ENCODE assay signal across 11 cellular contexts in the genomic region with DNA sequence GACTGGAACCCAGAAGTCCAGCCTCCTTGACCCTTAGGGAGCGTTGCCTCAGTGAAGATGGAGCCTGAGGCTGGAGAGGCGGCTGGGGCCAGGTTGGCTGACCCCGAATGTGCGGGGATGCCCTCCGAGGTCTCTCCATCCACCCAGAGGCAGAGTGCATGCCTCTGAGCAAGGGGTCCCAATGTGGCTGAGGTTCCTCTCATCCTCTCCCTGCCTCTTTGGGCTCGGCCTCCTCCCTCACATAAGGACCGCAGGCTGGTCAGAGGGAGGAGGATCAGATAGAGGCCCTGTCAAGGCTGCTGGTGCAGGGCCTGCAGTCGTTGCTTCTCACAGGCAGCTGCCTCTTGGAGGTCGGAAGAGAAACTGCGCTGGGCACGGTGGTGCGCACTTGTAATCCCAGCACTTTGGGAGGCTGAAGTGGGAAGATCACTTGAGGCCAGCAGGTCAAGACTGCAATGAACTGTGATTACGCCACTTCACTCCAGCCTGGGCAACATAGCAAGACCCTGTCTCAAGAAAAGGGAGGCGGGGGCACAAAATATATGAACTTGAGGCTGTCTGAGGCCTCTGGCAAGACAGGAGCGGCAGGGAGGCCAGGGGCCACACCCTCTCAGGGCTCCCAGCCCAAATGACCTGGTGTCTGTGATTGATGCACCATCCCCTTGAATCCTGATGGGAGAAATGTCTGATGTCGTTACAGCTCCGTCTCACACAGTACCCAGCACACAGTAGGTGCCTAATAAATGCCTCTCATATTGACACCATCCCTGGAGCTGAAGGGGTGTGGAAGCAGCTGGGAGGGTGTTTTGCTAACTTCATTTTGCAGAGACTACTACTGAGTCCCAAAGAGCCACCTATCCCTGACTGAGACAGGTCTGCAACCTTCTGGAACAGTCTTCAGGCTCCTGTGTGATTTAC.
DNase-seq lines count a peak whose midpoint lies in the region; ATAC-seq and TF ChIP-seq lines count a peak whose summit lies in the region.
"Had no signal": no experiment of that assay in that cellular context is flagged by ENCODE, and none has a peak within 500 bp of the region (broad histone marks: within the 10 kb centered on the region; RNA-seq: fewer than 3 reads in every experiment).

No MANE protein-coding gene starts in this region.

- POLR2A ChIA-PET in Panc1 (lab: Charles Lee), result no interaction called here

- H3K4me3 Mint-ChIP-seq in activated CD4-positive, alpha-beta T cell treated with anti-CD3 and anti-CD28 coated beads, Interleukin-2, amount 10 ng/mL, durations not matched to agents 24 days and 14 days, result no peak overlapping the region
- H3K4me3 Mint-ChIP-seq: activated CD4-positive, alpha-beta memory T cell treated with anti-CD3 and anti-CD28 coated beads, Interleukin-2, amount 10 ng/mL, durations not matched to agents 7 days and 5 days had no signal

- no peak overlapping the region for H3K27ac Mint-ChIP-seq in activated CD4-positive, alpha-beta T cell treated with anti-CD3 and anti-CD28 coated beads, Interleukin-2, amount 10 ng/mL, durations not matched to agents 24 days and 14 days
- H3K27ac Mint-ChIP-seq: activated CD4-positive, alpha-beta memory T cell treated with anti-CD3 and anti-CD28 coated beads, Interleukin-2, amount 10 ng/mL, durations not matched to agents 7 days and 5 days; progenitor cell of endocrine pancreas had no signal

- intact Hi-C loops in Panc1 (cut with micrococcal nuclease; ENCODE audit: unreplicated experiment), result no loop called here
- intact Hi-C loops in adrenal gland (cut with DNase I), result loop anchor here in 1 of 2 donors (10.0 kb wide), 1 partner anchor 322 kb away; no protein-coding TSS in a partner anchor
- intact Hi-C loops in sigmoid colon (cut with DNase I), result loop anchor here (10.0 kb wide), 1 partner anchor 322 kb away; no protein-coding TSS in a partner anchor
- intact Hi-C loops in prostate gland (cut with DNase I), result loop anchor here (5.0 to 10.0 kb wide), 2 partner anchors 71 to 222 kb away; a partner anchor contains a TSS
- intact Hi-C loops in activated CD4-positive, alpha-beta T cell treated with anti-CD3 and anti-CD28 coated beads, Interleukin-2, amount 10 ng/mL, durations not matched to agents 24 days and 14 days (cut with micrococcal nuclease), result loop anchor here (2.0 kb wide), 1 partner anchor 326 kb away; no protein-coding TSS in a partner anchor

- CTCF ChIA-PET in Panc1 (lab: Charles Lee), result interaction anchor here (0.6 kb wide), 2 partner anchors 90 to 161 kb away, joined by 3 read pairs; no protein-coding TSS in a partner anchor

- TF ChIP-seq CTCF in Panc1 (IDR thresholded peaks at IDR 0.05) (no peak), adrenal gland (IDR thresholded peaks at IDR 0.05) (no peak), sigmoid colon (IDR thresholded peaks at IDR 0.05) (no peak), prostate gland (IDR thresholded peaks at IDR 0.05) (no peak)

- H3K27me3 ChIP-seq in Panc1 (ENCODE audit: control insufficient read depth, insufficient read depth, low read length) (no peaks in the 10 kb centered on the region), adrenal gland (no peaks in the 10 kb centered on the region), sigmoid colon (no peaks in the 10 kb centered on the region), prostate gland (replicated peaks; ENCODE audit: insufficient read depth) (no peaks in the 10 kb centered on the region)
- H3K27me3 ChIP-seq: brain microvascular endothelial cell had no signal

- H3K36me3 ChIP-seq in Panc1 (ENCODE audit: control insufficient read depth, insufficient read depth, low read length) (no peaks in the 10 kb centered on the region), adrenal gland (replicated peaks in 1 of 2) (no peaks in the 10 kb centered on the region), sigmoid colon (no peaks in the 10 kb centered on the region), prostate gland (no peaks in the 10 kb centered on the region)
- H3K36me3 ChIP-seq: brain microvascular endothelial cell had no signal

- no peak for TF ChIP-seq EP300 in sigmoid colon (IDR thresholded peaks at IDR 0.05)

- no peaks in the 10 kb centered on the region for H3K9me3 ChIP-seq in Panc1 (ENCODE audit: control insufficient read depth, insufficient read depth, low read depth, low read length)
- no peaks in the 10 kb centered on the region for H3K9me3 ChIP-seq in adrenal gland (replicated peaks in 1 of 3)
- H3K9me3 ChIP-seq in sigmoid colon, result no peaks in the 10 kb centered on the region
- H3K9me3 ChIP-seq in prostate gland, result no peaks in the 10 kb centered on the region

- H3K9me3 Mint-ChIP-seq in activated CD4-positive, alpha-beta T cell treated with anti-CD3 and anti-CD28 coated beads, Interleukin-2, amount 10 ng/mL, durations not matched to agents 24 days and 14 days, result no peaks in the 10 kb centered on the region
- H3K9me3 Mint-ChIP-seq: activated CD4-positive, alpha-beta memory T cell treated with anti-CD3 and anti-CD28 coated beads, Interleukin-2, amount 10 ng/mL, durations not matched to agents 7 days and 5 days had no signal

- no peak for ATAC-seq in Panc1
- ATAC-seq in left lobe of liver, result no peak

- 82 to 94% (median 92%) methylated on average over 15 to 17 of the region's 17 CpGs for WGBS in adrenal gland, 4 donors
- WGBS in sigmoid colon, 2 donors, result 89 to 93% methylated on average over 17 of the region's 17 CpGs
- WGBS in prostate gland, result 92% methylated on average over 17 of the region's 17 CpGs

- in situ Hi-C loops in Panc1 (cut with HindIII; ENCODE audit: low pct_unique_long_range_greater_than_20kb, low sequenced_read_pairs), result no loop called here

- H3K4me1 Mint-ChIP-seq in activated CD4-positive, alpha-beta T cell treated with anti-CD3 and anti-CD28 coated beads, Interleukin-2, amount 10 ng/mL, durations not matched to agents 24 days and 14 days, result no peaks in the 10 kb centered on the region
- H3K4me1 Mint-ChIP-seq: activated CD4-positive, alpha-beta memory T cell treated with anti-CD3 and anti-CD28 coated beads, Interleukin-2, amount 10 ng/mL, durations not matched to agents 7 days and 5 days had no signal

- H3K4me3 ChIP-seq in Panc1 (ENCODE audit: low read depth in 2 of 2, low read length in 2 of 2) (no peak overlapping the region), adrenal gland (no peak overlapping the region), sigmoid colon (no peak overlapping the region), prostate gland (no peak overlapping the region)

- TF ChIP-seq POLR2A in adrenal gland (IDR thresholded peaks at IDR 0.05), result no peak
- TF ChIP-seq POLR2A in sigmoid colon (IDR thresholded peaks at IDR 0.05), result no peak
- TF ChIP-seq POLR2A in prostate gland (IDR thresholded peaks at IDR 0.05), result no peak

- no peaks in the 10 kb centered on the region for H3K36me3 Mint-ChIP-seq in activated CD4-positive, alpha-beta T cell treated with anti-CD3 and anti-CD28 coated beads, Interleukin-2, amount 10 ng/mL, durations not matched to agents 24 days and 14 days (ENCODE audit: low read depth)

- BruUV-seq in Panc1 (replicated peaks; lab: Mats Ljungman, UMichigan), result no TSS peak

- H3K27ac ChIP-seq in Panc1 (ENCODE audit: low read length) (peak overlapping the region; percentile 7; the same call in 1 of the 2 replicates), adrenal gland (peak overlapping the region in 2 of 5 donors; percentile 84 to 91), sigmoid colon (peak overlapping the region; percentile 81 to 91 (median 86)), prostate gland (no peak overlapping the region)

- DNase-seq in Panc1 (ENCODE audit: low read depth, low spot score), result no peak
- DNase-seq in adrenal gland, result peak in 5 of 7 donors; percentile 0 to 22 (median 16)
- DNase-seq in left lobe of liver (ENCODE audit: low spot score), result peak; percentile 38
- DNase-seq in sigmoid colon, result peak; percentile 63
- DNase-seq in prostate gland (ENCODE audit: low spot score), result no peak
- no peak for DNase-seq in COLO668 (lab: John Stamatoyannopoulos, UW; ENCODE audit: unreplicated experiment)
- no peak for DNase-seq in activated CD4-positive, alpha-beta T cell treated with anti-CD3 and anti-CD28 coated beads, Interleukin-2, amount 10 ng/mL, durations not matched to agents 24 days and 14 days
- DNase-seq: NCI-H1436 treated with DMSO at 0.1 percent for 48 hours had no signal

- no peaks in the 10 kb centered on the region for H3K27me3 Mint-ChIP-seq in activated CD4-positive, alpha-beta T cell treated with anti-CD3 and anti-CD28 coated beads, Interleukin-2, amount 10 ng/mL, durations not matched to agents 24 days and 14 days

- peaks cover 37% of the 10 kb centered on the region for H3K4me1 ChIP-seq in Panc1 (ENCODE audit: control insufficient read depth, insufficient read depth, low read length)
- H3K4me1 ChIP-seq in adrenal gland (replicated peaks in 1 of 2), result peaks cover 37 to 60% of the 10 kb centered on the region in 2 donors
- H3K4me1 ChIP-seq in sigmoid colon, result peaks cover 0 to 74% (median 68%) of the 10 kb centered on the region in 4 donors
- H3K4me1 ChIP-seq in prostate gland (replicated peaks), result peaks cover 8% of the 10 kb centered on the region

Comparison
In these comparisons a context has a peak if more than half of its experiments do, and no peak if none do; other contexts are left out.
1. DNase-seq: peak in adrenal gland (5 of 7), left lobe of liver (single experiment) and sigmoid colon (single experiment); none in Panc1 (single experiment), prostate gland (single experiment), COLO668 (single experiment) and activated CD4-positive, alpha-beta T cell treated with anti-CD3 and anti-CD28 coated beads, Interleukin-2, amount 10 ng/mL, durations not matched to agents 24 days and 14 days (single experiment).
2. H3K27ac ChIP-seq: peak in Panc1 (single experiment) and sigmoid colon (4 of 4); none in prostate gland (0 of 2).